Comparison of ENCODE assay signal across 18 cellular contexts in the genomic region with DNA sequence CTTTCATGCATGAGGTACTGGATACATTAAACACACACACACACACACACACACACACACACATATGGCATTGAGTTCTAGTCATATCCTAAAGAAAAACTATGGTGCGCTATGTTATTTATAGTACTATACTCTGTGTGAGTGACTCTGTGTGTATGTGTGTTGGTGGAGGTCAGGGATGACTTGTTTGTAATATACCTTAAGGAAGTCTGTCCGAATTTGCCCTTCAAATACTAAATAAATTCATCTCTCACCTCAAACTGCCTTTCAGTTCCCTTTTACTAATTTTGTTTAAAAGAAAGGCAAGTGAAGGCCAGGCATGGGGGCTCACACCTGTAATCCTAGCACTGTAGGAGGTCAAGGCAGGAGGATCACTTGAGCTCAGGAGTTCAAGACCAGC. TPM values are rescaled to one million over a fixed set of nuclear protein-coding genes. Genes with fewer than 3 reads are reported as not detected.
DNase-seq lines count a peak whose midpoint lies in the region; ATAC-seq and TF ChIP-seq lines count a peak whose summit lies in the region.
"Had no signal": no experiment of that assay in that cellular context is flagged by ENCODE, and none has a peak within 500 bp of the region (broad histone marks: within the 10 kb centered on the region; RNA-seq: fewer than 3 reads in every experiment).

No MANE protein-coding gene starts in this region.

- H3K9me3 ChIP-seq in T-helper 17 cell (ENCODE audit: control insufficient read depth, low read length, poor library complexity, severe bottlenecking) = no peaks in the 10 kb centered on the region
- H3K9me3 ChIP-seq: neutrophil, psoas muscle, testis had no signal

- H3K4me3 ChIP-seq in GM12865 (ENCODE audit: low read depth, low read length) = no peak overlapping the region
- H3K4me3 ChIP-seq: psoas muscle, testis had no signal

- no peak overlapping the region for H3K4me3 Mint-ChIP-seq in T-helper 17 cell

- DNase-seq in GM12865 (ENCODE audit: low read depth) = peak; percentile 65
- DNase-seq in germinal center (ENCODE audit: low spot score) = peak; percentile 46
- no peak for DNase-seq in cortex of kidney (lab: John Stamatoyannopoulos, UW)
- no peak for DNase-seq in DMS114 treated with DMSO at 0.1 percent for 48 hours (lab: John Stamatoyannopoulos, UW; ENCODE audit: unreplicated experiment)
- DNase-seq in dermis blood vessel endothelial cell = no peak
- no peak for DNase-seq in T-helper 17 cell
- DNase-seq: activated CD4-positive, CD25-positive, alpha-beta regulatory T cell treated with anti-CD3 and anti-CD28 coated beads, Interleukin-2, amount 50 U/mL, for 72 hours; activated naive CD4-positive, alpha-beta T cell treated with Interleukin-2 at 50 U/mL for 16 hours; activated T-cell treated with anti-CD3 and anti-CD28 coated beads, Interleukin-2, amount 50 U/mL, for 48 hours; amniotic stem cell; GDM1; NCI-H69; psoas muscle; Right ventricle myocardium superior; testis had no signal

- TF ChIP-seq CTCF in GM12865 (IDR thresholded peaks at IDR 0.05; ENCODE audit: insufficient read depth, low read depth, low read length, missing control alignments) = no peak

- no peak overlapping the region for H3K27ac Mint-ChIP-seq in T-helper 17 cell

- no peaks in the 10 kb centered on the region for H3K27me3 Mint-ChIP-seq in T-helper 17 cell

- H3K4me1 Mint-ChIP-seq in T-helper 17 cell = peaks cover 20% of the 10 kb centered on the region

- ATAC-seq in GM18909 (IDR thresholded peaks at IDR 0.05; ENCODE audit: poor library complexity, unreplicated experiment) (peak; percentile 39), HG03469 (IDR thresholded peaks at IDR 0.05; ENCODE audit: unreplicated experiment) (peak; percentile 47), T-helper 17 cell (no peak)
- ATAC-seq: psoas muscle had no signal

- H3K36me3 Mint-ChIP-seq in T-helper 17 cell (ENCODE audit: low read depth) = peaks cover 6% of the 10 kb centered on the region

RNA-seq across cellular contexts. Expression of a gene that starts 2.1 kb away (rescaled TPM):
- total RNA-seq in dermis blood vessel endothelial cell (0.47 and 0.68 TPM in 2 replicates), T-helper 17 cell (under 1 TPM; 0.12 to 0.16 TPM)

RNA-seq across cellular contexts. Expression of a gene that starts 40.4 kb away (rescaled TPM):
- 3.4 and 4.1 TPM in 2 replicates for total RNA-seq in dermis blood vessel endothelial cell
- total RNA-seq in T-helper 17 cell = 10 to 100 TPM; 54.8 to 63.1 TPM

RNA-seq across cellular contexts. Expression of a gene that starts 41.4 kb away (rescaled TPM):
- 52.8 and 61.3 TPM in 2 replicates for total RNA-seq in dermis blood vessel endothelial cell
- 100 to 1,000 TPM; 109 to 137 TPM for total RNA-seq in T-helper 17 cell

Comparison
In these comparisons a context has a peak if more than half of its experiments do, and no peak if none do; other contexts are left out.
1. DNase-seq: peak in GM12865 (single experiment) and germinal center (single experiment); none in cortex of kidney (single experiment), DMS114 treated with DMSO at 0.1 percent for 48 hours (single experiment), dermis blood vessel endothelial cell (single experiment) and T-helper 17 cell (0 of 3).
2. RNA of a gene that starts 40.4 kb away (total RNA-seq): 54.8 to 63.1 TPM in T-helper 17 cell; 3.4 to 4.1 TPM in dermis blood vessel endothelial cell; every median in the first group is over 10 times any median in the second.